15 cellular contexts compared by ENCODE assay signal in the genomic region with DNA sequence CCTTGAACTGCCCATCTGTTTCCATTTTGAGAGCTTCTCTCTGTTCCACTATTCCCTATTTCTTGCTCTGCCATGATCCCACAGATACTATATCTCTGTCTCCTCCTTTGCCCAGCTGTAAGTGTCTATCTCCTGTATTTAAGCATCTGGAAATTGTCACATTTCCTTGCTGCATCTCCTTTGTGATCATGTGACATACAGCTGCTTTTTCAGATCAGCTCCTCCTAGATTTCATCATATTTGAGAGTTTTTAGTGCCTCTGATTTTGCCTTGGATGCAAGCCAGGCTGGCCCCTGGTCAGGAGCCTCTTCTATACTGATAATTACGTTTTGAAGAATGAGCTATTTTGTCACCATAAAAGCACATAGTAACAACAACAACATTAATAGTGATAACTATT.
A peak's percentile ranks its signal among the peaks of the same experiment; 100 is the strongest.
DNase-seq lines count a peak whose midpoint lies in the region; TF ChIP-seq lines count a peak whose summit lies in the region.
"Had no signal": no experiment of that assay in that cellular context is flagged by ENCODE, and none has a peak within 500 bp of the region (broad histone marks: within the 10 kb centered on the region; RNA-seq: fewer than 3 reads in every experiment).

No MANE protein-coding gene starts in this region.

- DNase-seq in AG10803 (ENCODE audit: low read depth), result peak; percentile 42
- peak; percentile 27 for DNase-seq in LHCN-M2 (ENCODE audit: low read depth)
- DNase-seq in esophagus muscularis mucosa (ENCODE audit: extremely low spot score), result peak; percentile 79
- DNase-seq in mesothelial cell of epicardium (ENCODE audit: low spot score in 2 of 2, unreplicated experiment in 2 of 2), result no peak
- DNase-seq in NK-92 (lab: John Stamatoyannopoulos, UW; ENCODE audit: unreplicated experiment), result no peak
- no peak for DNase-seq in retina
- no peak for DNase-seq in amniotic stem cell (lab: John Stamatoyannopoulos, UW)
- no peak for DNase-seq in HPDE6-E6E7 (ENCODE audit: extremely low spot score)
- DNase-seq: activated CD4-positive, alpha-beta T cell treated with anti-CD3 and anti-CD28 coated beads, Interleukin-2, amount 50 U/mL, for 1 hour; activated naive CD4-positive, alpha-beta T cell treated with Interleukin-2 at 50 U/mL for 16 hours; activated T-cell treated with anti-CD3 and anti-CD28 coated beads for 4 hours; brain microvascular endothelial cell; nucleus accumbens; stimulated activated CD4-positive, alpha-beta T cell treated with anti-CD3 and anti-CD28 coated beads, Interleukin-4, amount 100 ng/mL, for 1 hour had no signal

- no peak for TF ChIP-seq EP300 in esophagus muscularis mucosa (IDR thresholded peaks at IDR 0.05)

- peaks cover 24% of the 10 kb centered on the region for H3K4me1 Mint-ChIP-seq in mesothelial cell of epicardium

- peaks cover 8 to 24% (median 15%) of the 10 kb centered on the region in 4 donors for H3K4me1 ChIP-seq in esophagus muscularis mucosa

- no peak overlapping the region for H3K27ac ChIP-seq in esophagus muscularis mucosa (replicated peaks in 1 of 4)
- H3K27ac ChIP-seq: brain microvascular endothelial cell had no signal

- no peaks in the 10 kb centered on the region for H3K36me3 ChIP-seq in esophagus muscularis mucosa
- H3K36me3 ChIP-seq: brain microvascular endothelial cell had no signal

- intact Hi-C loops in esophagus muscularis mucosa (cut with DNase I), result no loop called here

- peak overlapping the region; percentile 81 for H3K27ac Mint-ChIP-seq in mesothelial cell of epicardium

- TF ChIP-seq CTCF in AG10803 (conservative IDR thresholded peaks at IDR 0.05; ENCODE audit: low read length) (no peak), esophagus muscularis mucosa (IDR thresholded peaks at IDR 0.05) (no peak), mesothelial cell of epicardium (IDR thresholded peaks at IDR 0.05; ENCODE audit: unreplicated experiment) (no peak)

- no peaks in the 10 kb centered on the region for H3K9me3 ChIP-seq in esophagus muscularis mucosa
- H3K9me3 ChIP-seq: mucosa of descending colon had no signal

- H3K9me3 Mint-ChIP-seq in mesothelial cell of epicardium, result peaks cover 14% of the 10 kb centered on the region

- H3K4me3 Mint-ChIP-seq in mesothelial cell of epicardium, result no peak overlapping the region

- WGBS in esophagus muscularis mucosa, result 47% methylated on average over 1 of the region's 1 CpG

- H3K4me3 ChIP-seq in AG10803 (ENCODE audit: low read length) (no peak overlapping the region), esophagus muscularis mucosa (no peak overlapping the region)
- H3K4me3 ChIP-seq: mucosa of descending colon had no signal

- no peak for TF ChIP-seq POLR2A in esophagus muscularis mucosa (IDR thresholded peaks at IDR 0.05; ENCODE audit: low read depth)

- H3K36me3 Mint-ChIP-seq in mesothelial cell of epicardium, result no peaks in the 10 kb centered on the region

- H3K27me3 Mint-ChIP-seq in mesothelial cell of epicardium (ENCODE audit: low read depth), result no peaks in the 10 kb centered on the region

- no peaks in the 10 kb centered on the region for H3K27me3 ChIP-seq in esophagus muscularis mucosa
- H3K27me3 ChIP-seq: brain microvascular endothelial cell had no signal

Comparison
In these comparisons a context has a peak if more than half of its experiments do, and no peak if none do; other contexts are left out.
1. DNase-seq: peak in AG10803 (single experiment), LHCN-M2 (single experiment) and esophagus muscularis mucosa (single experiment); none in mesothelial cell of epicardium (0 of 2), NK-92 (single experiment), retina (single experiment), amniotic stem cell (single experiment) and HPDE6-E6E7 (single experiment).